21 cellular contexts compared by ENCODE assay signal in genomic region chr5:176691524-176691923, GRCh38. TPM values are rescaled to one million over a fixed set of nuclear protein-coding genes. Genes with fewer than 3 reads are reported as not detected.
DNase-seq lines count a peak whose midpoint lies in the region; FAIRE-seq and TF ChIP-seq lines count a peak whose summit lies in the region.
"Had no signal": no experiment of that assay in that cellular context is flagged by ENCODE, and none has a peak within 500 bp of the region (broad histone marks: within the 10 kb centered on the region; RNA-seq: fewer than 3 reads in every experiment).

No MANE protein-coding gene starts in this region.

- POLR2A ChIA-PET in HEK293 (lab: Yijun Ruan, JAX) (no interaction called here), PC-9 (lab: Charles Lee; ENCODE audit: unreplicated experiment) (no interaction called here), H1 (lab: Charles Lee; ENCODE audit: partially characterized antibody) (interaction anchor here (0.7 to 2.7 kb wide), 4 partner anchors 10 to 31 kb away, joined by 3 to 9 read pairs (median 4); no protein-coding TSS in a partner anchor)

- TF ChIP-seq RAD21 in H1 (IDR thresholded peaks at IDR 0.05 in 1 of 2, conservative IDR thresholded peaks at IDR 0.05 in 1 of 2; ENCODE audit: low read depth in 2 of 2, low read length in 2 of 2): no peak

- no peak for TF ChIP-seq CTCF in HEK293 (tag by site-specific recombination; IDR thresholded peaks at IDR 0.05)
- no peak for TF ChIP-seq CTCF in PC-9 (conservative IDR thresholded peaks at IDR 0.05)
- no peak for TF ChIP-seq CTCF in H1 (IDR thresholded peaks at IDR 0.05; ENCODE audit: control extremely low read depth in 1 of 3, insufficient read depth in 1 of 3, low read depth in 1 of 3, low read length in 3 of 3)

- H3K4me1 ChIP-seq in HEK293 (ENCODE audit: control insufficient read depth, insufficient read depth, low read length): peaks cover 6% of the 10 kb centered on the region; the same call in 1 of the 2 replicates
- peaks cover 45% of the 10 kb centered on the region for H3K4me1 ChIP-seq in PC-9 (replicated peaks; ENCODE audit: insufficient read depth)
- peaks cover 9 to 27% (median 17%) of the 10 kb centered on the region in 4 experiments for H3K4me1 ChIP-seq in H1 (replicated peaks in 1 of 4; ENCODE audit: control insufficient read depth in 3 of 4, insufficient read depth in 4 of 4, low read length in 3 of 4)
- H3K4me1 ChIP-seq: A549 had no signal

- BruUV-seq in PC-9 (replicated peaks; lab: Mats Ljungman, UMichigan): no TSS peak

- H3K27me3 ChIP-seq in PC-9 (ENCODE audit: insufficient read depth, low read depth) (no peaks in the 10 kb centered on the region), H1 (replicated peaks in 1 of 4; ENCODE audit: control insufficient read depth in 3 of 4, extremely low read depth in 1 of 4, insufficient read depth in 3 of 4, low read length in 3 of 4) (peaks cover 0 to 3% (median under 1%) of the 10 kb centered on the region in 4 experiments; a peak in 4 of 7 replicates)

- H4K91ac ChIP-seq in H1 (replicated peaks; ENCODE audit: insufficient read length, low read length): peak overlapping the region; percentile 20

- peak overlapping the region; percentile 55; the same call in 1 of the 2 replicates for H2AK5ac ChIP-seq in H1 (ENCODE audit: low read depth, low read length)

- CTCF ChIA-PET in HEK293 (lab: Yijun Ruan, JAX): interaction anchor here (0.6 to 1.2 kb wide), 3 partner anchors 217 to 421 kb away, joined by 3 to 5 read pairs (median 3); no protein-coding TSS in a partner anchor
- CTCF ChIA-PET in PC-9 (lab: Charles Lee): no interaction called here
- CTCF ChIA-PET in H1 (lab: Charles Lee; ENCODE audit: partially characterized antibody): interaction anchor here (1.5 to 32.2 kb wide), 7 partner anchors 8 to 130 kb away, joined by 3 to 859 read pairs (median 7); no protein-coding TSS in a partner anchor

- H4K8ac ChIP-seq in H1 (ENCODE audit: extremely low read depth, insufficient read depth, low read length): no peak overlapping the region

- H3K4me2 ChIP-seq in PC-9: peak overlapping the region; percentile 84
- no peak overlapping the region for H3K4me2 ChIP-seq in H1 (ENCODE audit: insufficient read depth in 1 of 2, low read depth in 2 of 2, low read length in 2 of 2)
- H3K4me2 ChIP-seq: A549; BLaER1 treated with 17β-estradiol and CSF1 and Interleukin-3, amounts not matched to agents 10 nM and 100 nM had no signal

- H3F3A ChIP-seq in PC-9 (ENCODE audit: insufficient read depth, low read depth): peaks cover 25% of the 10 kb centered on the region

- intact Hi-C loops in PC-9 (cut with micrococcal nuclease; ENCODE audit: unreplicated experiment): no loop called here

- DNase-seq in PC-9 (no peak), H1 (ENCODE audit: low read depth in 1 of 2, low spot score in 2 of 2) (no peak), NCI-H1105 (lab: John Stamatoyannopoulos, UW) (no peak), dermis blood vessel endothelial cell (no peak), SHP77 (lab: John Stamatoyannopoulos, UW) (no peak)
- DNase-seq: AML-193; Caco-2; Calu3; CD4-positive, alpha-beta T cell; CD8-positive, alpha-beta T cell; DMS79 treated with DMSO at 0.1 percent for 48 hours; GF-D8 had no signal

- H4K5ac ChIP-seq in H1 (ENCODE audit: insufficient read length, low read depth, low read length): no peak overlapping the region

- peak overlapping the region; percentile 54; the same call in 1 of the 2 replicates for H2BK5ac ChIP-seq in H1 (ENCODE audit: low read depth, low read length)

- TF ChIP-seq EP300 in H1 (IDR thresholded peaks at IDR 0.05; ENCODE audit: borderline replicate concordance in 1 of 2, low read depth in 2 of 2, low read length in 2 of 2): no peak

- H3K4ac ChIP-seq in H1 (replicated peaks; ENCODE audit: insufficient read length, low read depth, low read length): no peak overlapping the region

- H2AFZ ChIP-seq in PC-9: no peak overlapping the region
- no peak overlapping the region for H2AFZ ChIP-seq in H1 (ENCODE audit: low read length)

- FAIRE-seq in H1 (lab: Jason Lieb, UNC): no peak
- FAIRE-seq: A549, D721Med, G401.6, GM12891, GM19239 had no signal

- H4K20me1 ChIP-seq in PC-9 (ENCODE audit: insufficient read depth) (no peaks in the 10 kb centered on the region), H1 (replicated peaks in 1 of 2; ENCODE audit: control insufficient read depth in 1 of 2, insufficient read depth in 2 of 2, low read length in 2 of 2) (no peaks in the 10 kb centered on the region)

- H3K23me2 ChIP-seq in H1 (ENCODE audit: low read depth, low read length): no peaks in the 10 kb centered on the region; the same call in 1 of the 2 replicates

- no peak for TF ChIP-seq POLR2A in H1 (IDR thresholded peaks at IDR 0.05; ENCODE audit: control extremely low read depth in 1 of 2, low read depth in 2 of 2, low read length in 2 of 2)

- H3K9me2 ChIP-seq in PC-9 (ENCODE audit: insufficient read depth): no peaks in the 10 kb centered on the region

- H2BK12ac ChIP-seq in H1 (ENCODE audit: low read depth, low read length): peak overlapping the region; percentile 60; the same call in 1 of the 2 replicates

- no peaks in the 10 kb centered on the region for H3K79me1 ChIP-seq in H1 (ENCODE audit: low read depth, low read length)

- H3K23ac ChIP-seq in H1 (ENCODE audit: insufficient read length): no peak overlapping the region

- no peak overlapping the region for H3K27ac ChIP-seq in HEK293 (ENCODE audit: extremely low read depth, low read depth, low read length)
- peak overlapping the region; percentile 78; the same call in 1 of the 2 replicates for H3K27ac ChIP-seq in PC-9
- no peak overlapping the region for H3K27ac ChIP-seq in H1 (ENCODE audit: low read depth, low read length)
- H3K27ac ChIP-seq: 22Rv1; A549; BLaER1 treated with 17β-estradiol and CSF1 and Interleukin-3, amounts not matched to agents 10 nM and 100 nM; C4-2B had no signal

- H3K36me3 ChIP-seq in HEK293 (ENCODE audit: control insufficient read depth in 2 of 2, insufficient read depth in 1 of 2, low read length in 2 of 2) (no peaks in the 10 kb centered on the region), PC-9 (ENCODE audit: low read depth) (no peaks in the 10 kb centered on the region), H1 (ENCODE audit: control insufficient read depth in 2 of 4, insufficient read depth in 4 of 4, low read length in 3 of 4) (no peaks in the 10 kb centered on the region)
- H3K36me3 ChIP-seq: BLaER1 treated with 17β-estradiol and CSF1 and Interleukin-3, amounts not matched to agents 10 nM and 100 nM had no signal

- no peak overlapping the region for H3K9ac ChIP-seq in H1 (replicated peaks in 1 of 4; ENCODE audit: extremely low read depth in 1 of 4, low read depth in 3 of 4, low read length in 3 of 4)
- H3K9ac ChIP-seq: BLaER1 treated with 17β-estradiol and CSF1 and Interleukin-3, amounts not matched to agents 10 nM and 100 nM had no signal

- no peak overlapping the region for H3K14ac ChIP-seq in H1 (ENCODE audit: insufficient read length)

- H2BK20ac ChIP-seq in H1 (ENCODE audit: low read length): peak overlapping the region; percentile 75; the same call in 1 of the 2 replicates

- no peaks in the 10 kb centered on the region for H3K79me2 ChIP-seq in PC-9 (ENCODE audit: low read depth)
- H3K79me2 ChIP-seq in H1 (ENCODE audit: control insufficient read depth in 1 of 2, insufficient read depth in 2 of 2, low read length in 2 of 2): no peaks in the 10 kb centered on the region

- H3K9me3 ChIP-seq in HEK293 (ENCODE audit: control insufficient read depth, insufficient read depth, low read depth, low read length) (no peaks in the 10 kb centered on the region), PC-9 (ENCODE audit: insufficient read depth, low read depth) (no peaks in the 10 kb centered on the region), H1 (ENCODE audit: insufficient read depth in 2 of 2, low read depth in 1 of 2, low read length in 1 of 2) (no peaks in the 10 kb centered on the region)
- H3K9me3 ChIP-seq: A549, Caco-2 had no signal

- no peak overlapping the region for H2BK120ac ChIP-seq in H1 (replicated peaks; ENCODE audit: low read depth, low read length)

- no peak overlapping the region for H3K18ac ChIP-seq in H1 (ENCODE audit: extremely low read depth, low read length)

- 100% methylated on average over 1 of the region's 1 CpG; no CpG with 5 or more reads in 1 of the 2 experiments for WGBS in H1 (ENCODE audit: extremely low coverage in 1 of 2, insufficient coverage in 1 of 2, insufficient read length in 1 of 2, insufficient replicate concordance in 2 of 2, low coverage in 1 of 2, low lambda C conversion rate in 2 of 2, missing lambda C conversion rate in 1 of 2), 2 experiments

- no peak overlapping the region for H3K4me3 ChIP-seq in HEK293 (ENCODE audit: low read depth, low read length)
- no peak overlapping the region for H3K4me3 ChIP-seq in PC-9
- no peak overlapping the region for H3K4me3 ChIP-seq in H1 (ENCODE audit: extremely low read depth in 1 of 4, insufficient read depth in 2 of 4, low read depth in 3 of 4, low read length in 4 of 4)
- H3K4me3 ChIP-seq: A549; BLaER1 treated with 17β-estradiol and CSF1 and Interleukin-3, amounts not matched to agents 10 nM and 100 nM had no signal

- H2BK15ac ChIP-seq in H1 (ENCODE audit: low read length): no peak overlapping the region; the same call in 1 of the 2 replicates

- H3K56ac ChIP-seq in H1 (replicated peaks; ENCODE audit: insufficient read length, low read depth, low read length): no peak overlapping the region

TF ChIP-seq in H1, 55 proteins besides CTCF, POLR2A, EP300 and RAD21:
- TF ChIP-seq ZNF274 (IDR thresholded peaks at IDR 0.05; ENCODE audit: borderline replicate concordance, extremely low read depth, low read length) (no peak), JUND (IDR thresholded peaks at IDR 0.05; ENCODE audit: low read length) (no peak), CHD2 (IDR thresholded peaks at IDR 0.05; ENCODE audit: low read length) (no peak), SRF (IDR thresholded peaks at IDR 0.05; ENCODE audit: low read depth, low read length) (no peak), TEAD4 (IDR thresholded peaks at IDR 0.05; ENCODE audit: low read depth, low read length) (no peak), YY1 (IDR thresholded peaks at IDR 0.05; ENCODE audit: low read depth, low read length) (no peak)

RNA-seq across cellular contexts. Expression of gene TSPAN17, which starts 44.2 kb away (rescaled TPM):
- total RNA-seq in PC-9 (2021) (81.1 and 82.1 TPM in 2 replicates), dermis blood vessel endothelial cell (51.2 and 53.6 TPM in 2 replicates)
- 53.7 and 54.7 TPM in 2 replicates for total RNA-seq in H1 (2021; fragmentation: NEBNext Ultra II Directional; extraction: Animal tissue kit (Norgen Biotek cat#: 25700))
- polyA plus RNA-seq in H1 (2011; rRNA removed): 41.5 and 54.8 TPM in 2 replicates
- 55.9 TPM for polyA plus RNA-seq in H1 (2011; cell fraction: cytosol; rRNA removed)
- polyA plus RNA-seq in H1 (2011; cell fraction: nucleus; rRNA removed): 75.9 TPM
- polyA plus RNA-seq in H1 (2012, experiment 1 of 2): 34.3 to 51.2 TPM (median 49.7 TPM) in 4 replicates
- 65.9 TPM for polyA plus RNA-seq in H1 (2012, experiment 2 of 2)
- 29.8 TPM for polyA plus RNA-seq in H1 (2013, experiment 1 of 2)
- polyA plus RNA-seq in H1 (2013, experiment 2 of 2): 33.1 TPM
- 50.7 and 74.4 TPM in 2 replicates for polyA minus RNA-seq in H1 (2011; rRNA and poly(A)+ RNA removed)
- 32.1 TPM for polyA minus RNA-seq in H1 (2011; cell fraction: cytosol; rRNA and poly(A)+ RNA removed)
- 29.1 TPM for polyA minus RNA-seq in H1 (2011; cell fraction: nucleus; rRNA and poly(A)+ RNA removed)
